Comparison of ENCODE assay signal across 1 cellular context in genomic region chr6:15956205-15957106, GRCh38.
TF ChIP-seq lines count a peak whose summit lies in the region.

No MANE protein-coding gene starts in this region.

TF ChIP-seq in HepG2, 621 proteins besides CTCF, POLR2A, EP300 and RAD21 (continued from another document):
- TF ChIP-seq RERE (CRISPR knock-in tag; IDR thresholded peaks at IDR 0.05; ENCODE audit: low read depth) (no peak), CREB1 (IDR thresholded peaks at IDR 0.05) (no peak), CREB1 (CRISPR knock-in tag; IDR thresholded peaks at IDR 0.05) (0 out of 2 replicates have a peak, but pooled peaks have one; percentile 28), BHLHE40 (IDR thresholded peaks at IDR 0.05; ENCODE audit: low read length) (peak; percentile 83), SOX13 (IDR thresholded peaks at IDR 0.05) (no peak), SOX13 (CRISPR knock-in tag; conservative IDR thresholded peaks at IDR 0.05 in 1 of 2, IDR thresholded peaks at IDR 0.05 in 1 of 2) (peak in 1 of 2 experiments; percentile 19; a peak in 1 of 4 replicates), RAD51 (IDR thresholded peaks at IDR 0.05; ENCODE audit: borderline replicate concordance) (no peak), ZNF703 (CRISPR knock-in tag; IDR thresholded peaks at IDR 0.05; ENCODE audit: borderline replicate concordance) (no peak), FOXP1 (IDR thresholded peaks at IDR 0.05) (no peak), FOXP1 (CRISPR knock-in tag; IDR thresholded peaks at IDR 0.05) (peak; percentile 45; the same call in 1 of the 2 replicates), BCL6 (CRISPR knock-in tag; IDR thresholded peaks at IDR 0.05) (peak; percentile 43; the same call in 1 of the 2 replicates), ZNF574 (CRISPR knock-in tag; IDR thresholded peaks at IDR 0.05) (no peak), ZNF367 (CRISPR knock-in tag; IDR thresholded peaks at IDR 0.05; ENCODE audit: borderline replicate concordance) (no peak), SALL1 (CRISPR knock-in tag; IDR thresholded peaks at IDR 0.05) (peak; percentile 31; the same call in 1 of the 2 replicates), ZNF7 (CRISPR knock-in tag; IDR thresholded peaks at IDR 0.05) (peak; percentile 79), SIX1 (CRISPR knock-in tag; IDR thresholded peaks at IDR 0.05; ENCODE audit: borderline replicate concordance) (no peak), ZBTB39 (CRISPR knock-in tag; IDR thresholded peaks at IDR 0.05) (no peak), ATF7-NPFF (CRISPR knock-in tag; IDR thresholded peaks at IDR 0.05; ENCODE audit: low read depth) (no peak), FOXP4 (CRISPR knock-in tag; IDR thresholded peaks at IDR 0.05) (0 out of 2 replicates have a peak, but pooled peaks have one; percentile 22), ZNF773 (CRISPR knock-in tag; IDR thresholded peaks at IDR 0.05; ENCODE audit: borderline replicate concordance) (no peak), HNF4A (CRISPR knock-in tag; IDR thresholded peaks at IDR 0.05) (peak; percentile 60), THRA (CRISPR knock-in tag; IDR thresholded peaks at IDR 0.05; ENCODE audit: borderline replicate concordance) (no peak), ASH2L (IDR thresholded peaks at IDR 0.05; ENCODE audit: insufficient read length, low read depth, low read length) (no peak), NFE2 (CRISPR knock-in tag; IDR thresholded peaks at IDR 0.05) (no peak), KDM2A (CRISPR knock-in tag; IDR thresholded peaks at IDR 0.05; ENCODE audit: borderline replicate concordance, low read depth) (no peak), ZNF275 (CRISPR knock-in tag; IDR thresholded peaks at IDR 0.05; ENCODE audit: borderline replicate concordance) (no peak), NR2F1 (CRISPR knock-in tag; IDR thresholded peaks at IDR 0.05) (peak; percentile 74 to 89), ZFP36L1 (CRISPR knock-in tag; IDR thresholded peaks at IDR 0.05) (no peak), NR2F6 (IDR thresholded peaks at IDR 0.05) (peak; percentile 78), NR2F6 (CRISPR knock-in tag; IDR thresholded peaks at IDR 0.05) (peak; percentile 73), AGO1 (IDR thresholded peaks at IDR 0.05; ENCODE audit: low read depth, low read length, poor library complexity, severe bottlenecking) (no peak), RORA (CRISPR knock-in tag; IDR thresholded peaks at IDR 0.05) (no peak), CHCHD3 (CRISPR knock-in tag; IDR thresholded peaks at IDR 0.05) (no peak), MAFF (IDR thresholded peaks at IDR 0.05; ENCODE audit: low read depth, low read length) (no peak), ZNF331 (CRISPR knock-in tag; IDR thresholded peaks at IDR 0.05) (peak; percentile 18; the same call in 1 of the 2 replicates), KMT2B (CRISPR knock-in tag; IDR thresholded peaks at IDR 0.05) (no peak), ZKSCAN1 (IDR thresholded peaks at IDR 0.05; ENCODE audit: low read length) (no peak), HCFC1 (IDR thresholded peaks at IDR 0.05; ENCODE audit: low read depth, low read length) (no peak), ZNF629 (CRISPR knock-in tag; conservative IDR thresholded peaks at IDR 0.05) (no peak), MAX (IDR thresholded peaks at IDR 0.05) (peak; percentile 66), BCLAF1 (IDR thresholded peaks at IDR 0.05) (no peak), MED8 (CRISPR knock-in tag; IDR thresholded peaks at IDR 0.05; ENCODE audit: insufficient replicate concordance) (no peak)
